ENCODE assay signal across 13 cellular contexts in the genomic region with DNA sequence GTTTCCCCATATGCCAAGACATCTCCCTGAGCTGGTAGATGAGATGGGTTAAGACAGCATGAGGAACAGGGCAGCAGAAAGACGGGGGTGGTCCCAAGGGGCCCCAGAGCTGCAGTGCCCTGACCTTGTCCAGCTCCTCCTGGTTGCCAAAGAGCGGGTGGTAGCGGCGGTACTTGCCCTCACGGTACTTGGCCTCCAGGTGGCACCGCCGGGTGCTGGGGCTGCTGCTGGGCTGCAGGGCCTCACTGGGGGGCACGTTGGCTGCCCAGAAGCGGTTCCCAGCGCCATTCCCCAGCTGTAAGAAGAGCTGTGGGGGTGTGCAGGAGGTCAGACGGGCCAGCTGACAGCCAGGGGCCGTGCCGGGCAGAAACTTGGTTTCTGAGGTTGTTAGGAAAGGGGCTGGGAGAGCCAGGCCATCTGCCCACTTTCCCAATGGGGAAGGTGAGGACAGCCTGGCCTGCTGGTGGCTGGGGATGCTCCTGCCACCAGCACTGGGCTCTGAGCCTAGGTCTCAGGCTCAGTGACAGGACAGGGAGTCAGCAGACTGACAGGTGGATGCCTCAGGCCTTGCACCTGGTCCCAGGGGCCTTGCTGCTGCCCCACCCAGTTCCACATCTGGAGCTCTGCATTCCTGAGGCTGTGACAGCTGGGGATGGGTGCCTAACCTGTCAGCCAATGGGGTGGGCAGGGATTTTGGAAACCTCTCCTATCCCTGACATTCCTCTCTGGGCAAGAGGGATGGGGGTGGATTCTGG. TPM values are rescaled to one million over a fixed set of nuclear protein-coding genes. Genes with fewer than 3 reads are reported as not detected.
A peak's percentile ranks its signal among the peaks of the same experiment; 100 is the strongest.
DNase-seq lines count a peak whose midpoint lies in the region; ATAC-seq and TF ChIP-seq lines count a peak whose summit lies in the region.
"Had no signal": no experiment of that assay in that cellular context is flagged by ENCODE, and none has a peak within 500 bp of the region (broad histone marks: within the 10 kb centered on the region; RNA-seq: fewer than 3 reads in every experiment).

No MANE protein-coding gene starts in this region.

- TF ChIP-seq CTCF in cardiac fibroblast (IDR thresholded peaks at IDR 0.05; ENCODE audit: low read depth, low read length) (peak; percentile 22), upper lobe of right lung (IDR thresholded peaks at IDR 0.05) (peak; percentile 12)

- no peak overlapping the region for H3K27ac Mint-ChIP-seq in activated naive CD8-positive, alpha-beta T cell treated with anti-CD3 and anti-CD28 coated beads, Interleukin-2, amount 50 U/mL, for 24 hours
- no peak overlapping the region for H3K27ac Mint-ChIP-seq in activated naive CD8-positive, alpha-beta T cell treated with anti-CD3 and anti-CD28 coated beads for 36 hours

- H3K4me1 ChIP-seq in upper lobe of right lung, result peaks cover 16% of the 10 kb centered on the region

- peaks cover 17% of the 10 kb centered on the region for H3K36me3 Mint-ChIP-seq in activated naive CD8-positive, alpha-beta T cell treated with anti-CD3 and anti-CD28 coated beads, Interleukin-2, amount 50 U/mL, for 24 hours (ENCODE audit: low read depth)
- H3K36me3 Mint-ChIP-seq in activated naive CD8-positive, alpha-beta T cell treated with anti-CD3 and anti-CD28 coated beads for 36 hours, result peaks cover 13% of the 10 kb centered on the region

- H3K27me3 ChIP-seq in upper lobe of right lung, result no peaks in the 10 kb centered on the region

- peak overlapping the region; percentile 65 for H3K27ac ChIP-seq in upper lobe of right lung

- no peaks in the 10 kb centered on the region for H3K27me3 Mint-ChIP-seq in activated naive CD8-positive, alpha-beta T cell treated with anti-CD3 and anti-CD28 coated beads, Interleukin-2, amount 50 U/mL, for 24 hours
- no peaks in the 10 kb centered on the region for H3K27me3 Mint-ChIP-seq in activated naive CD8-positive, alpha-beta T cell treated with anti-CD3 and anti-CD28 coated beads for 36 hours

- H3K4me3 ChIP-seq in cardiac fibroblast (replicated peaks in 1 of 2; ENCODE audit: low read depth in 2 of 2, low read length in 2 of 2), result no peak overlapping the region
- H3K4me3 ChIP-seq in upper lobe of right lung, result no peak overlapping the region

- no peaks in the 10 kb centered on the region for H3K4me1 Mint-ChIP-seq in activated naive CD8-positive, alpha-beta T cell treated with anti-CD3 and anti-CD28 coated beads, Interleukin-2, amount 50 U/mL, for 24 hours
- H3K4me1 Mint-ChIP-seq in activated naive CD8-positive, alpha-beta T cell treated with anti-CD3 and anti-CD28 coated beads for 36 hours, result no peaks in the 10 kb centered on the region

- no peak for DNase-seq in activated naive CD8-positive, alpha-beta T cell treated with anti-CD3 and anti-CD28 coated beads, Interleukin-2, amount 50 U/mL, for 24 hours
- DNase-seq in activated naive CD8-positive, alpha-beta T cell treated with anti-CD3 and anti-CD28 coated beads for 36 hours, result no peak
- DNase-seq in cardiac fibroblast (ENCODE audit: low read depth in 2 of 2) (peak in 1 of 2 donors; percentile 33), left lobe of liver (ENCODE audit: low spot score) (no peak), upper lobe of right lung (peak; percentile 63), DMS153 treated with DMSO at 0.1 percent for 48 hours (lab: John Stamatoyannopoulos, UW; ENCODE audit: unreplicated experiment) (no peak), HCEC 1CT (no peak), GM19240 (ENCODE audit: insufficient read length, low spot score) (no peak)
- DNase-seq: ACHN; activated gamma-delta T cell treated with Interleukin-2 at 50 U/mL for 16 hours; effector CD4-positive, alpha-beta T cell; MV-4-11; stimulated activated naive CD4-positive, alpha-beta T cell treated with Interleukin-2 at 50 U/mL for 16 hours had no signal

- peaks cover 96% of the 10 kb centered on the region for H3K36me3 ChIP-seq in upper lobe of right lung

- ATAC-seq in activated naive CD8-positive, alpha-beta T cell treated with anti-CD3 and anti-CD28 coated beads, Interleukin-2, amount 50 U/mL, for 24 hours, result peak; percentile 22
- ATAC-seq in left lobe of liver (peak; percentile 39), upper lobe of right lung (no peak)

- intact Hi-C loops in upper lobe of right lung (cut with DNase I), result no loop called here

- H3K4me3 Mint-ChIP-seq in activated naive CD8-positive, alpha-beta T cell treated with anti-CD3 and anti-CD28 coated beads, Interleukin-2, amount 50 U/mL, for 24 hours, result no peak overlapping the region
- H3K4me3 Mint-ChIP-seq in activated naive CD8-positive, alpha-beta T cell treated with anti-CD3 and anti-CD28 coated beads for 36 hours, result no peak overlapping the region

- no peaks in the 10 kb centered on the region for H3K9me3 ChIP-seq in upper lobe of right lung

- H3K9me3 Mint-ChIP-seq in activated naive CD8-positive, alpha-beta T cell treated with anti-CD3 and anti-CD28 coated beads, Interleukin-2, amount 50 U/mL, for 24 hours, result no peaks in the 10 kb centered on the region
- H3K9me3 Mint-ChIP-seq in activated naive CD8-positive, alpha-beta T cell treated with anti-CD3 and anti-CD28 coated beads for 36 hours, result no peaks in the 10 kb centered on the region

RNA-seq across cellular contexts. Expression of gene PDE2A, which starts 30.0 kb away (rescaled TPM):
- total RNA-seq in activated naive CD8-positive, alpha-beta T cell treated with anti-CD3 and anti-CD28 coated beads for 36 hours, result under 1 TPM; 0.37 to 0.42 TPM
- total RNA-seq in left lobe of liver (20.3 TPM), upper lobe of right lung (27.3 TPM)

RNA-seq across cellular contexts. Expression of gene ARAP1, which starts 48.0 kb away (rescaled TPM):
- 10 to 100 TPM; 49.3 to 52.3 TPM for total RNA-seq in activated naive CD8-positive, alpha-beta T cell treated with anti-CD3 and anti-CD28 coated beads for 36 hours
- total RNA-seq in left lobe of liver, result 37.5 TPM
- 226 TPM for total RNA-seq in upper lobe of right lung

Comparison
In these comparisons a context has a peak if more than half of its experiments do, and no peak if none do; other contexts are left out.
1. RNA of gene PDE2A, which starts 30.0 kb away (total RNA-seq): 27.3 TPM in upper lobe of right lung (single experiment) and 20.3 TPM in left lobe of liver (single experiment); 0.37 to 0.42 TPM in activated naive CD8-positive, alpha-beta T cell treated with anti-CD3 and anti-CD28 coated beads for 36 hours; every median in the first group is over 10 times any median in the second.